ENCODE assay signal across 8 cellular contexts in the genomic region with DNA sequence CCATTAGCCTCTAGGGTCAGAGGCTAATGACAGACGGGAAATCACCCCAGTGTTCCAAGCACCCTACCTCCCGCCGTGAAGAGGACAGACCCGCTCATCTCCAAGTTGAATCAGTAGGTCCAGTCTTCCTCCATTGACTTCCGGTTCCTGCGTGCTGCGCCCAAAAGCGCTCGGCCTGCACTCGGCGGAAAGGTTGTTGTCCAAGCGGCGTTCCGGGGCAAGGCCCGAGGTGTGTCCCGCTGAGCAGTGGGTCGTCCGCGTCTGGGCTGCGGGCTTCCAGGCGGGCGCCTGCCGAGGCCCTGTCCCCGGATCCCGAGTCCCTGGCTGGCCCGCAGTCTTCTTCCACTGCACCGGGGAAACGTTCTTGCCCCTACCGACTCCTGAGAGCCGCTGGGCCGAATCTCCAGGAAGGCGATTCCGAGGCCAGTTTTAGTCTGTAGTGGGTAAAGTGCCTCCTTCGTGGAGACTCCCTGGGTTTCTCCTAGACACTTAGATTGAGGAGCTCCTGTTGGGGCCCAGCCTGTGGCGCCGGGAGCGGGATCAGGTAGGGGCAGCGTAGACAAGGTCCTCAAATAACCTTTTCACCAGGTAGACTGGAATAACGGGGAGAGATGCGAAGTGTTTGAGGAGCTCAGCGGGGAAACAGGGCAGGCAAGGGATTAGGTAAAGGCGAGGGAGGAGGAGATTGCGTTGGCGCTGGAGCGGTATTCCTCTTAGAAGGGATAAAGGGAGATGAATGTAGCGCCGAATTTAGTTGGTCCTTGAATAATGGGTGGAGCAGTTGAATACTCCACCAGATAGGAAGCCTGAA. TPM values are rescaled to one million over a fixed set of nuclear protein-coding genes. Genes with fewer than 3 reads are reported as not detected.
DNase-seq lines count a peak whose midpoint lies in the region; ATAC-seq and TF ChIP-seq lines count a peak whose summit lies in the region.

A gene with protein sequence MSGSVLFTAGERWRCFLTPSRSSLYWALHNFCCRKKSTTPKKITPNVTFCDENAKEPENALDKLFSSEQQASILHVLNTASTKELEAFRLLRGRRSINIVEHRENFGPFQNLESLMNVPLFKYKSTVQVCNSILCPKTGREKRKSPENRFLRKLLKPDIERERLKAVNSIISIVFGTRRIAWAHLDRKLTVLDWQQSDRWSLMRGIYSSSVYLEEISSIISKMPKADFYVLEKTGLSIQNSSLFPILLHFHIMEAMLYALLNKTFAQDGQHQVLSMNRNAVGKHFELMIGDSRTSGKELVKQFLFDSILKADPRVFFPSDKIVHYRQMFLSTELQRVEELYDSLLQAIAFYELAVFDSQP (minus strand): TSS at position 138 of the 811 bp plus-strand sequence. CDS start 40 bp downstream, at position 98.

- peaks cover 4% of the 10 kb centered on the region for H4K20me1 ChIP-seq in smooth muscle cell (ENCODE audit: low read depth)

- TF ChIP-seq CTCF in activated B cell treated with CpG ODN at 0.5 μM for 24 hours (IDR thresholded peaks at IDR 0.05) = no peak
- TF ChIP-seq CTCF in cardiac fibroblast (IDR thresholded peaks at IDR 0.05; ENCODE audit: low read depth, low read length) = no peak
- no peak for TF ChIP-seq CTCF in smooth muscle cell (IDR thresholded peaks at IDR 0.05; ENCODE audit: borderline replicate concordance, insufficient read depth, poor library complexity, severe bottlenecking)

- WGBS in smooth muscle cell (ENCODE audit: low lambda C conversion rate) = 1% methylated on average over 38 of the region's 47 CpGs

- H2AFZ ChIP-seq in ACC112 (ENCODE audit: low read length, unreplicated experiment) (peak within 1 kb of the TSS; percentile 93), smooth muscle cell (ENCODE audit: low read depth) (peak within 1 kb of the TSS; percentile 98)

- POLR2A ChIA-PET in activated B cell treated with CpG ODN at 0.5 μM for 24 hours (lab: Charles Lee) = interaction anchor here (0.7 to 3.0 kb wide), 17 partner anchors 8 to 586 kb away, joined by 3 to 29 read pairs (median 4); a partner anchor contains a TSS

- peak within 1 kb of the TSS; percentile 90 for H3K4me3 ChIP-seq in ACC112 (ENCODE audit: low read depth, low read length)
- H3K4me3 ChIP-seq in cardiac fibroblast (replicated peaks in 1 of 2; ENCODE audit: low read depth in 2 of 2, low read length in 2 of 2) = peak within 1 kb of the TSS; percentile 86 to 91
- H3K4me3 ChIP-seq in smooth muscle cell = peak within 1 kb of the TSS; percentile 90

- peaks cover 28% of the 10 kb centered on the region for H3K36me3 Mint-ChIP-seq in activated B cell treated with CpG ODN at 0.5 μM for 24 hours (ENCODE audit: low read depth)

- H3K36me3 ChIP-seq in ACC112 (ENCODE audit: insufficient read depth, low read length) = peaks cover 17% of the 10 kb centered on the region; the same call in 1 of the 2 replicates
- no peaks in the 10 kb centered on the region for H3K36me3 ChIP-seq in smooth muscle cell (ENCODE audit: low read depth)

- no peaks in the 10 kb centered on the region for H3K27me3 ChIP-seq in ACC112 (ENCODE audit: insufficient read depth, low read length)
- no peaks in the 10 kb centered on the region for H3K27me3 ChIP-seq in smooth muscle cell (ENCODE audit: low read depth)

- peak within 1 kb of the TSS; percentile 82 for H3K9ac ChIP-seq in smooth muscle cell (ENCODE audit: low read depth)

- no peaks in the 10 kb centered on the region for H3K27me3 Mint-ChIP-seq in activated B cell treated with CpG ODN at 0.5 μM for 24 hours

- H3K27ac ChIP-seq in ACC112 (ENCODE audit: low read depth, low read length) = peak within 1 kb of the TSS; percentile 48
- peak within 1 kb of the TSS; percentile 72 for H3K27ac ChIP-seq in smooth muscle cell (ENCODE audit: low read depth)

- H3K4me1 ChIP-seq in ACC112 (ENCODE audit: control insufficient read depth, insufficient read depth, low read length, unreplicated experiment) (peaks cover 6% of the 10 kb centered on the region), smooth muscle cell (ENCODE audit: low read depth) (peaks cover 12% of the 10 kb centered on the region)

- no peaks in the 10 kb centered on the region for H3K9me3 ChIP-seq in smooth muscle cell (replicated peaks; ENCODE audit: low read depth)

- H3K27ac Mint-ChIP-seq in activated B cell treated with CpG ODN at 0.5 μM for 24 hours = peak within 1 kb of the TSS; percentile 93

- intact Hi-C loops in activated B cell treated with CpG ODN at 0.5 μM for 24 hours (cut with micrococcal nuclease) = loop anchor here (1.0 to 5.0 kb wide), 7 partner anchors 15 to 1236 kb away; a partner anchor contains a TSS

- peak within 1 kb of the TSS; percentile 96 for H3K4me2 ChIP-seq in smooth muscle cell

- H3K9me3 Mint-ChIP-seq in activated B cell treated with CpG ODN at 0.5 μM for 24 hours = no peaks in the 10 kb centered on the region

- CTCF ChIA-PET in activated B cell treated with CpG ODN at 0.5 μM for 24 hours (lab: Charles Lee) = interaction anchor here (0.6 to 1.4 kb wide), 4 partner anchors 66 to 467 kb away, joined by 3 to 5 read pairs (median 4); no protein-coding TSS in a partner anchor

- peaks cover 33% of the 10 kb centered on the region for H3K79me2 ChIP-seq in ACC112 (ENCODE audit: control insufficient read depth, insufficient read depth, low read length, unreplicated experiment)
- H3K79me2 ChIP-seq in smooth muscle cell (ENCODE audit: low read depth) = peaks cover 25% of the 10 kb centered on the region

- peak; percentile 84 for ATAC-seq in GM18868 (IDR thresholded peaks at IDR 0.05; ENCODE audit: unreplicated experiment)
- peak; percentile 91 for ATAC-seq in HG03108 (IDR thresholded peaks at IDR 0.05; ENCODE audit: unreplicated experiment)
- ATAC-seq in activated B cell treated with CpG ODN at 0.5 μM for 24 hours (ENCODE audit: low read depth) = peak; percentile 98

- no peaks in the 10 kb centered on the region for H3F3A ChIP-seq in smooth muscle cell (ENCODE audit: low read depth)

- peaks cover 42% of the 10 kb centered on the region for H3K4me1 Mint-ChIP-seq in activated B cell treated with CpG ODN at 0.5 μM for 24 hours

- DNase-seq in NCI-H2227 (lab: John Stamatoyannopoulos, UW; ENCODE audit: unreplicated experiment) = peak; percentile 91
- DNase-seq in activated B cell treated with CpG ODN at 0.5 μM for 24 hours = peak; percentile 90
- peak; percentile 93 to 94 for DNase-seq in cardiac fibroblast (ENCODE audit: low read depth in 2 of 2)
- peak; percentile 94 for DNase-seq in iPS-NIHi7 (ENCODE audit: extremely low spot score)
- peak; percentile 64 for DNase-seq in smooth muscle cell (lab: John Stamatoyannopoulos, UW; ENCODE audit: unreplicated experiment)

- H3K4me3 Mint-ChIP-seq in activated B cell treated with CpG ODN at 0.5 μM for 24 hours = peak within 1 kb of the TSS; percentile 95

RNA-seq across cellular contexts. Expression of the gene that starts here (rescaled TPM):
- total RNA-seq in activated B cell treated with CpG ODN at 0.5 μM for 24 hours (23.0 and 25.2 TPM in 2 replicates), smooth muscle cell (4.9 and 11.4 TPM in 2 replicates)
- polyA plus RNA-seq in smooth muscle cell = 6.1 and 11.0 TPM in 2 replicates

Comparison
In these comparisons a context has a peak if more than half of its experiments do, and no peak if none do; other contexts are left out.
1. Peak in every context shown above with its lines: DNase-seq, ATAC-seq, H3K4me3 ChIP-seq and H3K27ac ChIP-seq.